Comparison of ENCODE assay signal across 1 cellular context in the genomic region with DNA sequence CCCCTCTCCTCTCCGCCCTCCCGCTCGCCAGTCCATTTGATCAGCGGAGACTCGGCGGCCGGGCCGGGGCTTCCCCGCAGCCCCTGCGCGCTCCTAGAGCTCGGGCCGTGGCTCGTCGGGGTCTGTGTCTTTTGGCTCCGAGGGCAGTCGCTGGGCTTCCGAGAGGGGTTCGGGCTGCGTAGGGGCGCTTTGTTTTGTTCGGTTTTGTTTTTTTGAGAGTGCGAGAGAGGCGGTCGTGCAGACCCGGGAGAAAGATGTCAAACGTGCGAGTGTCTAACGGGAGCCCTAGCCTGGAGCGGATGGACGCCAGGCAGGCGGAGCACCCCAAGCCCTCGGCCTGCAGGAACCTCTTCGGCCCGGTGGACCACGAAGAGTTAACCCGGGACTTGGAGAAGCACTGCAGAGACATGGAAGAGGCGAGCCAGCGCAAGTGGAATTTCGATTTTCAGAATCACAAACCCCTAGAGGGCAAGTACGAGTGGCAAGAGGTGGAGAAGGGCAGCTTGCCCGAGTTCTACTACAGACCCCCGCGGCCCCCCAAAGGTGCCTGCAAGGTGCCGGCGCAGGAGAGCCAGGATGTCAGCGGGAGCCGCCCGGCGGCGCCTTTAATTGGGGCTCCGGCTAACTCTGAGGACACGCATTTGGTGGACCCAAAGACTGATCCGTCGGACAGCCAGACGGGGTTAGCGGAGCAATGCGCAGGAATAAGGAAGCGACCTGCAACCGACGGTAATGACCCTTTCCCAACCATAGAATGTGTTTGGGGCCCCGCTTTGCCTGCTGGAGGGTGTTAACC.
TF ChIP-seq lines count a peak whose summit lies in the region.

No MANE protein-coding gene starts in this region.

TF ChIP-seq in GM12878, 131 proteins besides CTCF, POLR2A, EP300 and RAD21 (continued from another document and continues in another):
- no peak for TF ChIP-seq EGR1 (IDR thresholded peaks at IDR 0.05; ENCODE audit: borderline replicate concordance in 1 of 2, low read depth in 2 of 2, low read length in 2 of 2)
- TF ChIP-seq, protein P1, sequence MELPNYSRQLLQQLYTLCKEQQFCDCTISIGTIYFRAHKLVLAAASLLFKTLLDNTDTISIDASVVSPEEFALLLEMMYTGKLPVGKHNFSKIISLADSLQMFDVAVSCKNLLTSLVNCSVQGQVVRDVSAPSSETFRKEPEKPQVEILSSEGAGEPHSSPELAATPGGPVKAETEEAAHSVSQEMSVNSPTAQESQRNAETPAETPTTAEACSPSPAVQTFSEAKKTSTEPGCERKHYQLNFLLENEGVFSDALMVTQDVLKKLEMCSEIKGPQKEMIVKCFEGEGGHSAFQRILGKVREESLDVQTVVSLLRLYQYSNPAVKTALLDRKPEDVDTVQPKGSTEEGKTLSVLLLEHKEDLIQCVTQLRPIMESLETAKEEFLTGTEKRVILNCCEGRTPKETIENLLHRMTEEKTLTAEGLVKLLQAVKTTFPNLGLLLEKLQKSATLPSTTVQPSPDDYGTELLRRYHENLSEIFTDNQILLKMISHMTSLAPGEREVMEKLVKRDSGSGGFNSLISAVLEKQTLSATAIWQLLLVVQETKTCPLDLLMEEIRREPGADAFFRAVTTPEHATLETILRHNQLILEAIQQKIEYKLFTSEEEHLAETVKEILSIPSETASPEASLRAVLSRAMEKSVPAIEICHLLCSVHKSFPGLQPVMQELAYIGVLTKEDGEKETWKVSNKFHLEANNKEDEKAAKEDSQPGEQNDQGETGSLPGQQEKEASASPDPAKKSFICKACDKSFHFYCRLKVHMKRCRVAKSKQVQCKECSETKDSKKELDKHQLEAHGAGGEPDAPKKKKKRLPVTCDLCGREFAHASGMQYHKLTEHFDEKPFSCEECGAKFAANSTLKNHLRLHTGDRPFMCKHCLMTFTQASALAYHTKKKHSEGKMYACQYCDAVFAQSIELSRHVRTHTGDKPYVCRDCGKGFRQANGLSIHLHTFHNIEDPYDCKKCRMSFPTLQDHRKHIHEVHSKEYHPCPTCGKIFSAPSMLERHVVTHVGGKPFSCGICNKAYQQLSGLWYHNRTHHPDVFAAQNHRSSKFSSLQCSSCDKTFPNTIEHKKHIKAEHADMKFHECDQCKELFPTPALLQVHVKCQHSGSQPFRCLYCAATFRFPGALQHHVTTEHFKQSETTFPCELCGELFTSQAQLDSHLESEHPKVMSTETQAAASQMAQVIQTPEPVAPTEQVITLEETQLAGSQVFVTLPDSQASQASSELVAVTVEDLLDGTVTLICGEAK (IDR thresholded peaks at IDR 0.05; ENCODE audit: borderline replicate concordance), result no peak
- no peak for TF ChIP-seq MTA3 (IDR thresholded peaks at IDR 0.05; ENCODE audit: borderline replicate concordance, low read length)
- no peak for TF ChIP-seq TCF7 (IDR thresholded peaks at IDR 0.05; ENCODE audit: borderline replicate concordance)
- no peak for TF ChIP-seq ESRRA (IDR thresholded peaks at IDR 0.05; ENCODE audit: low read length)
- TF ChIP-seq EZH2 (IDR thresholded peaks at IDR 0.05; ENCODE audit: borderline replicate concordance, control insufficient read depth, low read depth, low read length), result no peak
- TF ChIP-seq IKZF1 (conservative IDR thresholded peaks at IDR 0.05), result peak; percentile 10; the same call in 1 of the 2 replicates
- TF ChIP-seq ASH2L (IDR thresholded peaks at IDR 0.05; ENCODE audit: borderline replicate concordance, low read depth), result no peak
- TF ChIP-seq, protein P2, sequence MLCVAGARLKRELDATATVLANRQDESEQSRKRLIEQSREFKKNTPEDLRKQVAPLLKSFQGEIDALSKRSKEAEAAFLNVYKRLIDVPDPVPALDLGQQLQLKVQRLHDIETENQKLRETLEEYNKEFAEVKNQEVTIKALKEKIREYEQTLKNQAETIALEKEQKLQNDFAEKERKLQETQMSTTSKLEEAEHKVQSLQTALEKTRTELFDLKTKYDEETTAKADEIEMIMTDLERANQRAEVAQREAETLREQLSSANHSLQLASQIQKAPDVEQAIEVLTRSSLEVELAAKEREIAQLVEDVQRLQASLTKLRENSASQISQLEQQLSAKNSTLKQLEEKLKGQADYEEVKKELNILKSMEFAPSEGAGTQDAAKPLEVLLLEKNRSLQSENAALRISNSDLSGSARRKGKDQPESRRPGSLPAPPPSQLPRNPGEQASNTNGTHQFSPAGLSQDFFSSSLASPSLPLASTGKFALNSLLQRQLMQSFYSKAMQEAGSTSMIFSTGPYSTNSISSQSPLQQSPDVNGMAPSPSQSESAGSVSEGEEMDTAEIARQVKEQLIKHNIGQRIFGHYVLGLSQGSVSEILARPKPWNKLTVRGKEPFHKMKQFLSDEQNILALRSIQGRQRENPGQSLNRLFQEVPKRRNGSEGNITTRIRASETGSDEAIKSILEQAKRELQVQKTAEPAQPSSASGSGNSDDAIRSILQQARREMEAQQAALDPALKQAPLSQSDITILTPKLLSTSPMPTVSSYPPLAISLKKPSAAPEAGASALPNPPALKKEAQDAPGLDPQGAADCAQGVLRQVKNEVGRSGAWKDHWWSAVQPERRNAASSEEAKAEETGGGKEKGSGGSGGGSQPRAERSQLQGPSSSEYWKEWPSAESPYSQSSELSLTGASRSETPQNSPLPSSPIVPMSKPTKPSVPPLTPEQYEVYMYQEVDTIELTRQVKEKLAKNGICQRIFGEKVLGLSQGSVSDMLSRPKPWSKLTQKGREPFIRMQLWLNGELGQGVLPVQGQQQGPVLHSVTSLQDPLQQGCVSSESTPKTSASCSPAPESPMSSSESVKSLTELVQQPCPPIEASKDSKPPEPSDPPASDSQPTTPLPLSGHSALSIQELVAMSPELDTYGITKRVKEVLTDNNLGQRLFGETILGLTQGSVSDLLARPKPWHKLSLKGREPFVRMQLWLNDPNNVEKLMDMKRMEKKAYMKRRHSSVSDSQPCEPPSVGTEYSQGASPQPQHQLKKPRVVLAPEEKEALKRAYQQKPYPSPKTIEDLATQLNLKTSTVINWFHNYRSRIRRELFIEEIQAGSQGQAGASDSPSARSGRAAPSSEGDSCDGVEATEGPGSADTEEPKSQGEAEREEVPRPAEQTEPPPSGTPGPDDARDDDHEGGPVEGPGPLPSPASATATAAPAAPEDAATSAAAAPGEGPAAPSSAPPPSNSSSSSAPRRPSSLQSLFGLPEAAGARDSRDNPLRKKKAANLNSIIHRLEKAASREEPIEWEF (IDR thresholded peaks at IDR 0.05; ENCODE audit: insufficient replicate concordance, low read depth, low read length), result no peak
- no peak for TF ChIP-seq ZBED1 (IDR thresholded peaks at IDR 0.05; ENCODE audit: borderline replicate concordance)
- TF ChIP-seq PML (IDR thresholded peaks at IDR 0.05; ENCODE audit: low read length), result peak; percentile 19; the same call in 1 of the 2 replicates
- no peak for TF ChIP-seq KDM1A (IDR thresholded peaks at IDR 0.05; ENCODE audit: borderline replicate concordance)
- no peak for TF ChIP-seq STAT1 (conservative IDR thresholded peaks at IDR 0.05)
- TF ChIP-seq, protein P3, sequence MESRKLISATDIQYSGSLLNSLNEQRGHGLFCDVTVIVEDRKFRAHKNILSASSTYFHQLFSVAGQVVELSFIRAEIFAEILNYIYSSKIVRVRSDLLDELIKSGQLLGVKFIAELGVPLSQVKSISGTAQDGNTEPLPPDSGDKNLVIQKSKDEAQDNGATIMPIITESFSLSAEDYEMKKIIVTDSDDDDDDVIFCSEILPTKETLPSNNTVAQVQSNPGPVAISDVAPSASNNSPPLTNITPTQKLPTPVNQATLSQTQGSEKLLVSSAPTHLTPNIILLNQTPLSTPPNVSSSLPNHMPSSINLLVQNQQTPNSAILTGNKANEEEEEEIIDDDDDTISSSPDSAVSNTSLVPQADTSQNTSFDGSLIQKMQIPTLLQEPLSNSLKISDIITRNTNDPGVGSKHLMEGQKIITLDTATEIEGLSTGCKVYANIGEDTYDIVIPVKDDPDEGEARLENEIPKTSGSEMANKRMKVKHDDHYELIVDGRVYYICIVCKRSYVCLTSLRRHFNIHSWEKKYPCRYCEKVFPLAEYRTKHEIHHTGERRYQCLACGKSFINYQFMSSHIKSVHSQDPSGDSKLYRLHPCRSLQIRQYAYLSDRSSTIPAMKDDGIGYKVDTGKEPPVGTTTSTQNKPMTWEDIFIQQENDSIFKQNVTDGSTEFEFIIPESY (IDR thresholded peaks at IDR 0.05), result no peak
- no peak for TF ChIP-seq FOS (IDR thresholded peaks at IDR 0.05; ENCODE audit: borderline replicate concordance, extremely low read depth, insufficient read length)
- TF ChIP-seq CBFB (IDR thresholded peaks at IDR 0.05; ENCODE audit: low read depth), result no peak
- no peak for TF ChIP-seq JUND (IDR thresholded peaks at IDR 0.05; ENCODE audit: low read depth, low read length)
- no peak for TF ChIP-seq ZZZ3 (IDR thresholded peaks at IDR 0.05; ENCODE audit: control insufficient read depth, insufficient read length, low read depth)
- peak; percentile 74 for TF ChIP-seq CHD1 (IDR thresholded peaks at IDR 0.05; ENCODE audit: low read depth, low read length)
- no peak for TF ChIP-seq ZNF384 (IDR thresholded peaks at IDR 0.05; ENCODE audit: borderline replicate concordance, low read depth, low read length)
- no peak for TF ChIP-seq CREB1 (IDR thresholded peaks at IDR 0.05; ENCODE audit: low read depth)
- no peak for TF ChIP-seq RBBP5 (conservative IDR thresholded peaks at IDR 0.05)
- TF ChIP-seq SUPT20H (IDR thresholded peaks at IDR 0.05; ENCODE audit: borderline replicate concordance, control insufficient read depth, low read depth, low read length), result no peak
- TF ChIP-seq CHD2 (IDR thresholded peaks at IDR 0.05; ENCODE audit: borderline replicate concordance, low read depth, low read length), result 0 out of 2 replicates have a peak, but pooled peaks have one; percentile 19
- no peak for TF ChIP-seq KLF5 (IDR thresholded peaks at IDR 0.05; ENCODE audit: partially characterized antibody)
- TF ChIP-seq, protein P4, sequence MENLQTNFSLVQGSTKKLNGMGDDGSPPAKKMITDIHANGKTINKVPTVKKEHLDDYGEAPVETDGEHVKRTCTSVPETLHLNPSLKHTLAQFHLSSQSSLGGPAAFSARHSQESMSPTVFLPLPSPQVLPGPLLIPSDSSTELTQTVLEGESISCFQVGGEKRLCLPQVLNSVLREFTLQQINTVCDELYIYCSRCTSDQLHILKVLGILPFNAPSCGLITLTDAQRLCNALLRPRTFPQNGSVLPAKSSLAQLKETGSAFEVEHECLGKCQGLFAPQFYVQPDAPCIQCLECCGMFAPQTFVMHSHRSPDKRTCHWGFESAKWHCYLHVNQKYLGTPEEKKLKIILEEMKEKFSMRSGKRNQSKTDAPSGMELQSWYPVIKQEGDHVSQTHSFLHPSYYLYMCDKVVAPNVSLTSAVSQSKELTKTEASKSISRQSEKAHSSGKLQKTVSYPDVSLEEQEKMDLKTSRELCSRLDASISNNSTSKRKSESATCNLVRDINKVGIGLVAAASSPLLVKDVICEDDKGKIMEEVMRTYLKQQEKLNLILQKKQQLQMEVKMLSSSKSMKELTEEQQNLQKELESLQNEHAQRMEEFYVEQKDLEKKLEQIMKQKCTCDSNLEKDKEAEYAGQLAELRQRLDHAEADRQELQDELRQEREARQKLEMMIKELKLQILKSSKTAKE (IDR thresholded peaks at IDR 0.05; ENCODE audit: low read depth, poor library complexity, severe bottlenecking), result no peak
- TF ChIP-seq, protein P5, sequence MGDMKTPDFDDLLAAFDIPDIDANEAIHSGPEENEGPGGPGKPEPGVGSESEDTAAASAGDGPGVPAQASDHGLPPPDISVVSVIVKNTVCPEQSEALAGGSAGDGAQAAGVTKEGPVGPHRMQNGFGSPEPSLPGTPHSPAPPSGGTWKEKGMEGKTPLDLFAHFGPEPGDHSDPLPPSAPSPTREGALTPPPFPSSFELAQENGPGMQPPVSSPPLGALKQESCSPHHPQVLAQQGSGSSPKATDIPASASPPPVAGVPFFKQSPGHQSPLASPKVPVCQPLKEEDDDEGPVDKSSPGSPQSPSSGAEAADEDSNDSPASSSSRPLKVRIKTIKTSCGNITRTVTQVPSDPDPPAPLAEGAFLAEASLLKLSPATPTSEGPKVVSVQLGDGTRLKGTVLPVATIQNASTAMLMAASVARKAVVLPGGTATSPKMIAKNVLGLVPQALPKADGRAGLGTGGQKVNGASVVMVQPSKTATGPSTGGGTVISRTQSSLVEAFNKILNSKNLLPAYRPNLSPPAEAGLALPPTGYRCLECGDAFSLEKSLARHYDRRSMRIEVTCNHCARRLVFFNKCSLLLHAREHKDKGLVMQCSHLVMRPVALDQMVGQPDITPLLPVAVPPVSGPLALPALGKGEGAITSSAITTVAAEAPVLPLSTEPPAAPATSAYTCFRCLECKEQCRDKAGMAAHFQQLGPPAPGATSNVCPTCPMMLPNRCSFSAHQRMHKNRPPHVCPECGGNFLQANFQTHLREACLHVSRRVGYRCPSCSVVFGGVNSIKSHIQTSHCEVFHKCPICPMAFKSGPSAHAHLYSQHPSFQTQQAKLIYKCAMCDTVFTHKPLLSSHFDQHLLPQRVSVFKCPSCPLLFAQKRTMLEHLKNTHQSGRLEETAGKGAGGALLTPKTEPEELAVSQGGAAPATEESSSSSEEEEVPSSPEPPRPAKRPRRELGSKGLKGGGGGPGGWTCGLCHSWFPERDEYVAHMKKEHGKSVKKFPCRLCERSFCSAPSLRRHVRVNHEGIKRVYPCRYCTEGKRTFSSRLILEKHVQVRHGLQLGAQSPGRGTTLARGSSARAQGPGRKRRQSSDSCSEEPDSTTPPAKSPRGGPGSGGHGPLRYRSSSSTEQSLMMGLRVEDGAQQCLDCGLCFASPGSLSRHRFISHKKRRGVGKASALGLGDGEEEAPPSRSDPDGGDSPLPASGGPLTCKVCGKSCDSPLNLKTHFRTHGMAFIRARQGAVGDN (IDR thresholded peaks at IDR 0.05), result no peak
- no peak for TF ChIP-seq NFYA (IDR thresholded peaks at IDR 0.05; ENCODE audit: borderline replicate concordance, low read depth, low read length)
- TF ChIP-seq SIX5 (IDR thresholded peaks at IDR 0.05; ENCODE audit: low read depth, low read length, severe bottlenecking), result no peak
- 0 out of 2 replicates have a peak, but pooled peaks have one; percentile 6 for TF ChIP-seq SMAD5 (IDR thresholded peaks at IDR 0.05; ENCODE audit: low read depth)
- no peak for TF ChIP-seq HDAC6 (IDR thresholded peaks at IDR 0.05; ENCODE audit: unreplicated experiment)
- no peak for TF ChIP-seq MYC (IDR thresholded peaks at IDR 0.05; ENCODE audit: insufficient read depth, insufficient read length, insufficient replicate concordance, low read length, severe bottlenecking)
- TF ChIP-seq NFIC (IDR thresholded peaks at IDR 0.05; ENCODE audit: low read depth, low read length), result no peak
- no peak; the same call in 1 of the 2 replicates for TF ChIP-seq POLR2AphosphoS5 (IDR thresholded peaks at IDR 0.05; ENCODE audit: low read length)
- TF ChIP-seq, protein P6, sequence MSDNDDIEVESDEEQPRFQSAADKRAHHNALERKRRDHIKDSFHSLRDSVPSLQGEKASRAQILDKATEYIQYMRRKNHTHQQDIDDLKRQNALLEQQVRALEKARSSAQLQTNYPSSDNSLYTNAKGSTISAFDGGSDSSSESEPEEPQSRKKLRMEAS (IDR thresholded peaks at IDR 0.05; ENCODE audit: low read depth, low read length), result no peak
- TF ChIP-seq GATAD2B (conservative IDR thresholded peaks at IDR 0.05; ENCODE audit: low read depth), result peak; percentile 24; the same call in 1 of the 2 replicates
